ENCODE assay signal across 8 cellular contexts in genomic region chr4:153083447-153083921, GRCh38.
DNase-seq lines count a peak whose midpoint lies in the region; ATAC-seq and TF ChIP-seq lines count a peak whose summit lies in the region.

No MANE protein-coding gene starts in this region.

- H3K4me2 ChIP-seq in hepatocyte = no peak overlapping the region

- TF ChIP-seq CTCF in astrocyte of the cerebellum (IDR thresholded peaks at IDR 0.05; ENCODE audit: low read depth, low read length, missing control alignments) (peak; percentile 69), hepatocyte (IDR thresholded peaks at IDR 0.05; ENCODE audit: poor library complexity) (peak; percentile 76), retinal pigment epithelial cell (conservative IDR thresholded peaks at IDR 0.05; ENCODE audit: low read depth, low read length) (peak; percentile 71)

- ATAC-seq in HG02759 (IDR thresholded peaks at IDR 0.05; ENCODE audit: unreplicated experiment) = peak; percentile 81

- H4K20me1 ChIP-seq in hepatocyte (ENCODE audit: insufficient read depth, poor library complexity, severe bottlenecking) = no peaks in the 10 kb centered on the region

- no peaks in the 10 kb centered on the region for H3K27me3 ChIP-seq in hepatocyte

- H3K9me3 ChIP-seq in SK-N-MC (ENCODE audit: low read depth, low read length) (no peaks in the 10 kb centered on the region), hepatocyte (ENCODE audit: low read depth) (no peaks in the 10 kb centered on the region)

- H3K4me1 ChIP-seq in hepatocyte (ENCODE audit: insufficient read depth) = peaks cover 14% of the 10 kb centered on the region

- DNase-seq in activated CD8-positive, alpha-beta memory T cell treated with anti-CD3 and anti-CD28 coated beads for 24 hours = peak; percentile 73
- DNase-seq in activated CD8-positive, alpha-beta memory T cell treated with anti-CD3 and anti-CD28 coated beads, Interleukin-2, amount 50 U/mL, for 48 hours = no peak
- DNase-seq in NCI-H1105 (lab: John Stamatoyannopoulos, UW) (peak; percentile 36), SK-N-MC (ENCODE audit: low read depth, low spot score) (peak; percentile 50), astrocyte of the cerebellum (ENCODE audit: low read depth) (peak; percentile 73), hepatocyte (ENCODE audit: low spot score) (peak; percentile 87), retinal pigment epithelial cell (ENCODE audit: low read depth) (peak; percentile 50)

- no peak overlapping the region for H3K27ac ChIP-seq in SK-N-MC
- H3K27ac ChIP-seq in hepatocyte = peak overlapping the region; percentile 24

- no peaks in the 10 kb centered on the region for H3K9me2 ChIP-seq in hepatocyte (replicated peaks; ENCODE audit: insufficient read depth)

- peak overlapping the region; percentile 57 for H3K9ac ChIP-seq in SK-N-MC (ENCODE audit: insufficient read length)

- H3K36me3 ChIP-seq in SK-N-MC (ENCODE audit: insufficient read depth, low read length) (no peaks in the 10 kb centered on the region), hepatocyte (replicated peaks; ENCODE audit: insufficient read depth, low read depth) (no peaks in the 10 kb centered on the region)

- peak overlapping the region; percentile 50 for H2AFZ ChIP-seq in hepatocyte

- in situ Hi-C loops in astrocyte of the cerebellum (cut with HindIII; ENCODE audit: low sequenced_read_pairs) = no loop called here

- no peaks in the 10 kb centered on the region for H3K79me2 ChIP-seq in hepatocyte

- peak overlapping the region; percentile 55 for H3K4me3 ChIP-seq in SK-N-MC
- no peak overlapping the region for H3K4me3 ChIP-seq in astrocyte of the cerebellum (ENCODE audit: low read depth, low read length)
- H3K4me3 ChIP-seq in hepatocyte = no peak overlapping the region
- H3K4me3 ChIP-seq in retinal pigment epithelial cell (ENCODE audit: low read length) = no peak overlapping the region

- 20% methylated on average over 7 of the region's 7 CpGs for WGBS in hepatocyte (ENCODE audit: low lambda C conversion rate, missing lambda C conversion rate)
